In genomic region chr12:117530796-117531195, GRCh38 we compare ENCODE assay signal across 32 cellular contexts.
"Had no signal": no experiment of that assay in that cellular context is flagged by ENCODE, and none has a peak within 500 bp of the region (broad histone marks: within the 10 kb centered on the region; RNA-seq: fewer than 3 reads in every experiment).

No MANE protein-coding gene starts in this region.

- H3K9me3 ChIP-seq: MG63 had no signal

- H3K9ac ChIP-seq: KMS-11 had no signal

- H3K27me3 ChIP-seq: MG63 had no signal

- H3K36me3 ChIP-seq: MG63 had no signal

- H3K27ac ChIP-seq: KMS-11 had no signal

- DNase-seq: Karpas-422, Kasumi-1, MG63, MM.1S, MV-4-11, NCI-H1048, NCI-H1092, NCI-H1092 treated with DMSO at 0.1 percent for 48 hours, NCI-H1105, NCI-H1417, NCI-H1417 treated with DMSO at 0.1 percent for 48 hours, NCI-H1436, NCI-H1436 treated with DMSO at 0.1 percent for 48 hours, NCI-H146, NCI-H1694, NCI-H1694 treated with DMSO at 0.1 percent for 48 hours, NCI-H187, NCI-H187 treated with DMSO at 0.1 percent for 48 hours, NCI-H1930, NCI-H2029, NCI-H2029 treated with DMSO at 0.1 percent for 48 hours, NCI-H2081, NCI-H2081 treated with DMSO at 0.1 percent for 48 hours, NCI-H2107, NCI-H2171, NCI-H2171 treated with DMSO at 0.1 percent for 48 hours, NCI-H2227 treated with DMSO at 0.1 percent for 48 hours, NCI-H226, NCI-H446, NCI-H446 treated with DMSO at 0.1 percent for 48 hours, NCI-H510A had no signal

- H3K4me3 ChIP-seq: MG63 had no signal
